Comparison of ENCODE assay signal across 9 cellular contexts in the genomic region with DNA sequence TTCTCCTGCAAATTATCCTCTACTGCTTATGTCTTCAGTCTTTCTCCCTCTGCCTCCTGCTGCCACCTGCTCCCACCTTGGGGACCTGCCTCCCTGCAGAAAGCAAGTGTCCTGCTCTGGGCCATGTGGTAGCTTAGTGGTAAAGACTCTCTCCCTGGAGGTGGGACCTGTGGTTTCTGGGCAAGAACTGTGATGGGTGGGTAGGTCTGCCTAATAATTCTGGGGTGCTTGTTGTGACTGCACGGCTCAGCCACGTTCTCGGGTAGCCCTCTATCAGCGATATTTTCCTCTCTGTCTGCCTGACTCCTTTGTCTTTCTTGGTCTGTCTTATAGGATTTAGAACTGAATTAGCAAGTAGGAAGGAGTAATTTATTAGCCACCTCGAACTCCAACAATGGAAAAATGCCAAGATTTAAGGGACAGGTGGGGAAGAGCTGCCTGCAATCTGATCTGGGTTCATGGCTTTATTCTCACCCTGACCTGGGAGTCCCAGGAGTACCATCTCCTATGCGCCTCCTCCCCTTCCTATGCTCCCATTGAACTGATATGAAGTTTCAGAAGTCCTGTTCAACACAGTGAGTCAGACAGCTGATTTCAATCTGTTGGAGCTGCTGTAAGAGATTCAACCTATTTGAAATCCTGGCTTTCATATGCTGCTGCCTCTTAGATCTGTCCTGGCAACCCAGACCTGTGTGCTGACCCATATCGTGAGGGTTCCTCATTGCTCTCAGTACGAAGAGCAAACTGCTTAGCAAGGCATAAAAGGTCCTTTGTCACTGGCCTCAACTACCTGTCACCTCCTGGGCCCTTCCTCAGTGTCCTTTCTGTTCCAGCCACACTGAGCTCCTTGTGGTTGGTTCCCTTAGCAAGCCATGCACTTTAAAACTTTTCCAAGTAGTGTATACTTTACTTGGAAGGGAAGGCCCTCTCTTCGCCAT. TPM values are rescaled to one million over a fixed set of nuclear protein-coding genes. Genes with fewer than 3 reads are reported as not detected.
A peak's percentile ranks its signal among the peaks of the same experiment; 100 is the strongest.
DNase-seq lines count a peak whose midpoint lies in the region; ATAC-seq and TF ChIP-seq lines count a peak whose summit lies in the region.
"Had no signal": no experiment of that assay in that cellular context is flagged by ENCODE, and none has a peak within 500 bp of the region (broad histone marks: within the 10 kb centered on the region; RNA-seq: fewer than 3 reads in every experiment).

No MANE protein-coding gene starts in this region.

- H3K27ac Mint-ChIP-seq in nephron: peak overlapping the region; percentile 79 to 93 (median 93)

- peaks cover 82% of the 10 kb centered on the region for H3K4me1 Mint-ChIP-seq in nephron

- no peaks in the 10 kb centered on the region for H3K36me3 Mint-ChIP-seq in nephron (ENCODE audit: low read depth)

- H3K27me3 Mint-ChIP-seq in nephron (ENCODE audit: low read depth): no peaks in the 10 kb centered on the region

- peak overlapping the region; percentile 6 to 18 (median 11) for H3K4me3 Mint-ChIP-seq in nephron

- ATAC-seq in GM18511 (IDR thresholded peaks at IDR 0.05; ENCODE audit: unreplicated experiment): peak; percentile 41
- peak; percentile 33 for ATAC-seq in HG02678 (IDR thresholded peaks at IDR 0.05; ENCODE audit: unreplicated experiment)
- no peak for ATAC-seq in GM18873 (IDR thresholded peaks at IDR 0.05; ENCODE audit: low FRiP score, unreplicated experiment)
- ATAC-seq in GM19351 (IDR thresholded peaks at IDR 0.05; ENCODE audit: unreplicated experiment): no peak

- H3K9me3 Mint-ChIP-seq in nephron: no peaks in the 10 kb centered on the region

- DNase-seq in amniotic epithelial cell (ENCODE audit: low read depth) (peak; percentile 30), occipital lobe (lab: John Stamatoyannopoulos, UW) (no peak), amniotic stem cell (lab: John Stamatoyannopoulos, UW) (no peak)
- DNase-seq: NCI-H2107 had no signal

- TF ChIP-seq CTCF in nephron (IDR thresholded peaks at IDR 0.05; ENCODE audit: unreplicated experiment in 3 of 3): no peak

RNA-seq across cellular contexts. Expression of a gene that starts 16.1 kb away (rescaled TPM):
- 0.78 TPM for total RNA-seq in occipital lobe

Comparison
In these comparisons a context has a peak if more than half of its experiments do, and no peak if none do; other contexts are left out.
1. ATAC-seq: peak in GM18511 (single experiment) and HG02678 (single experiment); none in GM18873 (single experiment) and GM19351 (single experiment).